In the genomic region with DNA sequence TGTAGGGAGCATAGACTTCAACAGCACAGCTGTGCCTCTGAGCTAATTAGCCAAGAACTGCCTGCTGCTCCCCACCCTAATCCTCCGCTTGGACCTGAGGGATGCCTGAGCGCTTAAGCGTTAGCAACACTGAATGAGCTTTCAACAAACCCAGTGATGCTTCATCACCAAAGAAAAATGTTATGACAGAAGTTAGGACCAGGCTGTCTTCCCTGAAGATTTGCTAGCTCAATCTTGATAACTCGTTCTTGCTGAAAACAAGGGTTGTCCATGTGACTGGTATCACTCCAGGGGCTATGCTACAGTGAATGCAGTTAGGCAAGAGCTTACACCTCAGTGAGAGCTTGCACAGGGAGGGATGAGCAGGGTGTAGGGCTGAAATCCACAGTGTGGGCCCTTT, we compare ENCODE assay signal across 26 cellular contexts.
A peak's percentile ranks its signal among the peaks of the same experiment; 100 is the strongest.
DNase-seq lines count a peak whose midpoint lies in the region; ATAC-seq and TF ChIP-seq lines count a peak whose summit lies in the region.
"Had no signal": no experiment of that assay in that cellular context is flagged by ENCODE, and none has a peak within 500 bp of the region (broad histone marks: within the 10 kb centered on the region; RNA-seq: fewer than 3 reads in every experiment).

No MANE protein-coding gene starts in this region.

- ATAC-seq in HG03097 (IDR thresholded peaks at IDR 0.05; ENCODE audit: low FRiP score, unreplicated experiment) (no peak), GM18867 (IDR thresholded peaks at IDR 0.05; ENCODE audit: unreplicated experiment) (no peak)
- ATAC-seq in activated CD8-positive, alpha-beta T cell treated with anti-CD3 and anti-CD28 coated beads for 36 hours: no peak
- ATAC-seq: activated T-cell treated with anti-CD3 and anti-CD28 coated beads, Interleukin-2, amount 50 U/mL, for 4 hours; GM23338; stimulated activated memory B cell treated with anti-CD40 and anti-IgM and Interleukin-4, amounts not matched to agents 10 μg/mL and 1 μg/mL and 100 μg/mL, for 72 hours had no signal

- H3K4me1 ChIP-seq in PC-9 (replicated peaks; ENCODE audit: insufficient read depth): no peaks in the 10 kb centered on the region
- H3K4me1 ChIP-seq: ascending aorta, sigmoid colon had no signal

- no peaks in the 10 kb centered on the region for H3K9me2 ChIP-seq in PC-9 (ENCODE audit: insufficient read depth)

- no peaks in the 10 kb centered on the region for H3K36me3 ChIP-seq in PC-9 (ENCODE audit: low read depth)
- H3K36me3 ChIP-seq: ascending aorta, sigmoid colon had no signal

- no peaks in the 10 kb centered on the region for H3F3A ChIP-seq in PC-9 (ENCODE audit: insufficient read depth, low read depth)

- no peaks in the 10 kb centered on the region for H3K27me3 ChIP-seq in PC-9 (ENCODE audit: insufficient read depth, low read depth)
- H3K27me3 ChIP-seq: ascending aorta, sigmoid colon had no signal

- no peak overlapping the region for H3K4me2 ChIP-seq in PC-9
- H3K4me2 ChIP-seq: GM23338 had no signal

- H3K79me2 ChIP-seq in PC-9 (ENCODE audit: low read depth): no peaks in the 10 kb centered on the region

- no peak for TF ChIP-seq CTCF in choroid plexus epithelial cell (conservative IDR thresholded peaks at IDR 0.05; ENCODE audit: low read depth, low read length)
- TF ChIP-seq CTCF in activated CD8-positive, alpha-beta T cell treated with anti-CD3 and anti-CD28 coated beads for 36 hours (IDR thresholded peaks at IDR 0.05): no peak
- TF ChIP-seq CTCF in PC-9 (conservative IDR thresholded peaks at IDR 0.05): no peak

- H3K4me3 ChIP-seq in choroid plexus epithelial cell (ENCODE audit: low read depth, low read length) (no peak overlapping the region), PC-9 (no peak overlapping the region)
- H3K4me3 ChIP-seq: ascending aorta, GM23338, sigmoid colon had no signal

- H3K4me3 Mint-ChIP-seq in activated CD8-positive, alpha-beta T cell treated with anti-CD3 and anti-CD28 coated beads for 36 hours: no peak overlapping the region
- H3K4me3 Mint-ChIP-seq: activated naive CD4-positive, alpha-beta T cell treated with anti-CD3 and anti-CD28 coated beads for 36 hours; activated T-cell treated with anti-CD3 and anti-CD28 coated beads, Interleukin-2, amount 50 U/mL, for 4 hours; endodermal cell; GM23338; memory B cell; naive B cell; stimulated activated memory B cell treated with anti-CD40 and anti-IgM and Interleukin-4, amounts not matched to agents 10 μg/mL and 1 μg/mL and 100 μg/mL, for 72 hours had no signal

- no peak overlapping the region for H3K27ac ChIP-seq in PC-9
- H3K27ac ChIP-seq: ascending aorta, C4-2B, sigmoid colon had no signal

- no peak overlapping the region for H3K27ac Mint-ChIP-seq in activated CD8-positive, alpha-beta T cell treated with anti-CD3 and anti-CD28 coated beads for 36 hours
- H3K27ac Mint-ChIP-seq: activated naive CD4-positive, alpha-beta T cell treated with anti-CD3 and anti-CD28 coated beads for 36 hours; endodermal cell; GM23338; memory B cell; naive B cell; stimulated activated memory B cell treated with anti-CD40 and anti-IgM and Interleukin-4, amounts not matched to agents 10 μg/mL and 1 μg/mL and 100 μg/mL, for 72 hours had no signal

- POLR2A ChIA-PET in activated CD8-positive, alpha-beta T cell treated with anti-CD3 and anti-CD28 coated beads for 36 hours (lab: Charles Lee): no interaction called here
- POLR2A ChIA-PET in PC-9 (lab: Charles Lee; ENCODE audit: unreplicated experiment): no interaction called here

- no peak overlapping the region for H2AFZ ChIP-seq in PC-9
- H2AFZ ChIP-seq: GM23338 had no signal

- H3K9me3 ChIP-seq in PC-9 (ENCODE audit: insufficient read depth, low read depth): 0 out of 2 replicates have a peak, but pooled peaks cover 9% of the 10 kb centered on the region

- no TSS peak for BruUV-seq in PC-9 (replicated peaks; lab: Mats Ljungman, UMichigan)

- peak; percentile 59 for DNase-seq in DMS 273 (lab: John Stamatoyannopoulos, UW; ENCODE audit: unreplicated experiment)
- peak; percentile 83 for DNase-seq in NCI-H2171 treated with DMSO at 0.1 percent for 48 hours (lab: John Stamatoyannopoulos, UW)
- peak; percentile 82 for DNase-seq in choroid plexus epithelial cell (ENCODE audit: low read depth)
- DNase-seq in myocyte (ENCODE audit: low read depth): peak; percentile 89
- no peak for DNase-seq in activated CD8-positive, alpha-beta T cell treated with anti-CD3 and anti-CD28 coated beads for 36 hours
- no peak for DNase-seq in PC-9
- DNase-seq: ACHN; activated naive CD4-positive, alpha-beta T cell treated with anti-CD3 and anti-CD28 coated beads for 36 hours; activated T-cell treated with anti-CD3 and anti-CD28 coated beads, Interleukin-2, amount 50 U/mL, for 4 hours; endodermal cell; GF-D8; hypothalamus; kidney; MM.1S; naive B cell; NCI-H1436 treated with DMSO at 0.1 percent for 48 hours; sigmoid colon; stimulated activated CD4-positive, alpha-beta T cell treated with anti-CD3 and anti-CD28 coated beads, Interleukin-1b, Interleukin-23, amount 100 ng/mL, for 48 hours; T-helper 9 cell had no signal

- H3K27me3 Mint-ChIP-seq in activated CD8-positive, alpha-beta T cell treated with anti-CD3 and anti-CD28 coated beads for 36 hours: peaks cover 10% of the 10 kb centered on the region

- CTCF ChIA-PET in activated CD8-positive, alpha-beta T cell treated with anti-CD3 and anti-CD28 coated beads for 36 hours (lab: Charles Lee): no interaction called here
- CTCF ChIA-PET in PC-9 (lab: Charles Lee): interaction anchor here (0.6 kb wide), 1 partner anchor 41 kb away, joined by 3 read pairs; no protein-coding TSS in a partner anchor

- no peaks in the 10 kb centered on the region for H4K20me1 ChIP-seq in PC-9 (ENCODE audit: insufficient read depth)

- peaks cover 10% of the 10 kb centered on the region for H3K9me3 Mint-ChIP-seq in activated CD8-positive, alpha-beta T cell treated with anti-CD3 and anti-CD28 coated beads for 36 hours
- H3K9me3 Mint-ChIP-seq: endodermal cell, GM23338 had no signal

- intact Hi-C loops in activated CD8-positive, alpha-beta T cell treated with anti-CD3 and anti-CD28 coated beads for 36 hours (cut with micrococcal nuclease): no loop called here
- intact Hi-C loops in PC-9 (cut with micrococcal nuclease; ENCODE audit: unreplicated experiment): no loop called here

- H3K4me1 Mint-ChIP-seq in activated CD8-positive, alpha-beta T cell treated with anti-CD3 and anti-CD28 coated beads for 36 hours (ENCODE audit: low read depth): peaks cover 2% of the 10 kb centered on the region
- H3K4me1 Mint-ChIP-seq: GM23338; memory B cell; naive B cell; stimulated activated memory B cell treated with anti-CD40 and anti-IgM and Interleukin-4, amounts not matched to agents 10 μg/mL and 1 μg/mL and 100 μg/mL, for 72 hours had no signal

- H3K36me3 Mint-ChIP-seq in activated CD8-positive, alpha-beta T cell treated with anti-CD3 and anti-CD28 coated beads for 36 hours (ENCODE audit: low read depth): no peaks in the 10 kb centered on the region
- H3K36me3 Mint-ChIP-seq: memory B cell; stimulated activated memory B cell treated with anti-CD40 and anti-IgM and Interleukin-4, amounts not matched to agents 10 μg/mL and 1 μg/mL and 100 μg/mL, for 72 hours had no signal

Comparison
In these comparisons a context has a peak if more than half of its experiments do, and no peak if none do; other contexts are left out.
1. DNase-seq: peak in DMS 273 (single experiment), NCI-H2171 treated with DMSO at 0.1 percent for 48 hours (single experiment), choroid plexus epithelial cell (single experiment) and myocyte (single experiment); none in activated CD8-positive, alpha-beta T cell treated with anti-CD3 and anti-CD28 coated beads for 36 hours (single experiment) and PC-9 (0 of 2).